12 cellular contexts compared by ENCODE assay signal in genomic region chr3:139564290-139564861, GRCh38. TPM values are rescaled to one million over a fixed set of nuclear protein-coding genes. Genes with fewer than 3 reads are reported as not detected.
DNase-seq lines count a peak whose midpoint lies in the region; ATAC-seq and TF ChIP-seq lines count a peak whose summit lies in the region.
"Had no signal": no experiment of that assay in that cellular context is flagged by ENCODE, and none has a peak within 500 bp of the region (broad histone marks: within the 10 kb centered on the region; RNA-seq: fewer than 3 reads in every experiment).

No MANE protein-coding gene starts in this region.

- H3K9me3 Mint-ChIP-seq in brain (peaks cover 0 to 7% (median 7%) of the 10 kb centered on the region in 5 experiments), nephron (peaks cover 7% of the 10 kb centered on the region)

- H3K27me3 Mint-ChIP-seq in brain (peaks cover 3% of the 10 kb centered on the region), nephron (ENCODE audit: low read depth) (peaks cover 4% of the 10 kb centered on the region)
- H3K27me3 Mint-ChIP-seq: stimulated activated naive B cell treated with anti-CD40 and anti-IgM and Interleukin-4, amounts not matched to agents 10 μg/mL and 1 μg/mL and 100 μg/mL, for 72 hours had no signal

- peaks cover 23% of the 10 kb centered on the region for H3K4me1 Mint-ChIP-seq in brain
- H3K4me1 Mint-ChIP-seq in nephron = peaks cover 18% of the 10 kb centered on the region
- H3K4me1 Mint-ChIP-seq: stimulated activated naive B cell treated with anti-CD40 and anti-IgM and Interleukin-4, amounts not matched to agents 10 μg/mL and 1 μg/mL and 100 μg/mL, for 72 hours had no signal

- no peak overlapping the region for H3K4me3 Mint-ChIP-seq in brain
- H3K4me3 Mint-ChIP-seq in nephron = no peak overlapping the region
- H3K4me3 Mint-ChIP-seq: stimulated activated naive B cell treated with anti-CD40 and anti-IgM and Interleukin-4, amounts not matched to agents 10 μg/mL and 1 μg/mL and 100 μg/mL, for 72 hours had no signal

- peak overlapping the region in 1 of 5 experiments; percentile 10 for H3K27ac Mint-ChIP-seq in brain
- H3K27ac Mint-ChIP-seq in nephron = no peak overlapping the region
- H3K27ac Mint-ChIP-seq: stimulated activated naive B cell treated with anti-CD40 and anti-IgM and Interleukin-4, amounts not matched to agents 10 μg/mL and 1 μg/mL and 100 μg/mL, for 72 hours had no signal

- no peak for ATAC-seq in omental fat pad (ENCODE audit: low FRiP score)
- ATAC-seq: stimulated activated naive B cell treated with anti-CD40 and anti-IgM and Interleukin-4, amounts not matched to agents 10 μg/mL and 1 μg/mL and 100 μg/mL, for 72 hours had no signal

- peak; percentile 40 to 52 for TF ChIP-seq CTCF in brain (conservative IDR thresholded peaks at IDR 0.05)
- TF ChIP-seq CTCF in nephron (IDR thresholded peaks at IDR 0.05; ENCODE audit: unreplicated experiment in 3 of 3) = peak; percentile 20 to 30 (median 22)
- no peak for TF ChIP-seq CTCF in omental fat pad (IDR thresholded peaks at IDR 0.05)

- DNase-seq in NCI-H1105 treated with DMSO at 0.1 percent for 48 hours (lab: John Stamatoyannopoulos, UW) (peak; percentile 20), NCI-H1105 (lab: John Stamatoyannopoulos, UW) (no peak), NCI-H2107 (lab: John Stamatoyannopoulos, UW) (peak; percentile 28), NCI-H187 (lab: John Stamatoyannopoulos, UW) (no peak), omental fat pad (ENCODE audit: low spot score) (no peak), NCI-H1930 (lab: John Stamatoyannopoulos, UW) (no peak)
- DNase-seq: activated effector memory CD4-positive, alpha-beta T cell treated with anti-CD3 and anti-CD28 coated beads, Interleukin-2, amount 50 U/mL, for 16 hours; head of caudate nucleus; stimulated activated naive B cell treated with anti-CD40 and anti-IgM and Interleukin-4, amounts not matched to agents 10 μg/mL and 1 μg/mL and 100 μg/mL, for 72 hours had no signal

- H3K36me3 Mint-ChIP-seq in brain (peaks cover 9% of the 10 kb centered on the region), nephron (ENCODE audit: low read depth) (no peaks in the 10 kb centered on the region)
- H3K36me3 Mint-ChIP-seq: stimulated activated naive B cell treated with anti-CD40 and anti-IgM and Interleukin-4, amounts not matched to agents 10 μg/mL and 1 μg/mL and 100 μg/mL, for 72 hours had no signal

RNA-seq across cellular contexts. Expression of gene RBP1, which starts 24.8 kb away (rescaled TPM):
- polyA plus RNA-seq in brain (ENCODE audit: insufficient read depth, low read depth, low replicate concordance) = 1,006 TPM
- total RNA-seq in omental fat pad = 10 to 100 TPM in 1 of 4 donors, 1 to 10 TPM in 3; 4.3 to 13.3 (median 6.4) TPM
- total RNA-seq: T-helper 2 cell treated with Interferon-gamma antibody and Interleukin-4, amounts not matched to agents 100 ng/mL and 5 ng/mL, for 36 hours had no signal

Comparison
In these comparisons a context has a peak if more than half of its experiments do, and no peak if none do; other contexts are left out.
1. DNase-seq: peak in NCI-H1105 treated with DMSO at 0.1 percent for 48 hours (single experiment) and NCI-H2107 (single experiment); none in NCI-H1105 (single experiment), NCI-H187 (0 of 2), omental fat pad (single experiment) and NCI-H1930 (0 of 2).
2. CTCF ChIP-seq: peak in brain (2 of 2) and nephron (3 of 3); none in omental fat pad (0 of 3).